ENCODE assay signal across 2 cellular contexts in the genomic region with DNA sequence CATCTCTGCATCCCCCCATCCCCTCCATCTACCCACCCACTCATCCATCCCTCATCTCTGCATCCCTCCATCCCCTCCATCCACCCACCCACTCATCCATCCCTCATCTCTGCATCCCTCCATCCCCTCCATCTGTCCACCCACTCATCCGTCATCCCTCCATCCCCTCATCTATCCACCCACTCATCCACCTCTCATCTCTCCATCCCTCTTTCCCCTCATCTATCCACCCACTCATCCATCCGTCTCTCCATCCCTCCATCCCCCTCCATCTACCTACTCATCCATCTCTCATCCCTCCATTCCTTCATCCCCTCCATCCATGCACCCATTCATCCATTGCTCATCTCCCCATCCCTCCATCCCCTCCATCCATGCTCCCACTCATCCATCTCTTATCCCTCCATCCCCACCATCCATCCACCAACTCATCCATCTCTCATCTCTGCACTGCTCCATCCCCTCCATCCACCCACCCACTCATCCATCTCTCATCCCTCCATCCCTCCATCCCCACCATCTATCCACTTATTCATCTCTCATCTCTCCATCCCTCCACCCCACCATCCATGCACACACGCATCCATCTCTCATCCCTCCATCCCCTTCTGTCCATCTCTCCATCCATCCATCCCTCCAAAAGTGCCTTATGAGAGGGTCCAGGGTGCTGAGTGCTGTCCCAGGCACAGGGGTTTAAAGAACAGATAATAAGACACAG.
A peak's percentile ranks its signal among the peaks of the same experiment; 100 is the strongest.
TF ChIP-seq lines count a peak whose summit lies in the region.

No MANE protein-coding gene starts in this region.

TF ChIP-seq in HEK293, 187 proteins besides CTCF, POLR2A, EP300 and RAD21:
- TF ChIP-seq ZNF530 (tag by site-specific recombination; IDR thresholded peaks at IDR 0.05; ENCODE audit: low read depth) (no peak), ZNF837 (tag by site-specific recombination; IDR thresholded peaks at IDR 0.05) (no peak), ZNF16 (tag by site-specific recombination; IDR thresholded peaks at IDR 0.05; ENCODE audit: low read depth) (no peak), GLIS2 (tag by site-specific recombination; IDR thresholded peaks at IDR 0.05) (no peak), ZNF510 (tag by site-specific recombination; IDR thresholded peaks at IDR 0.05; ENCODE audit: insufficient replicate concordance) (no peak), ZNF623 (tag by site-specific recombination; IDR thresholded peaks at IDR 0.05) (no peak), ZNF354C (tag by site-specific recombination; IDR thresholded peaks at IDR 0.05; ENCODE audit: borderline replicate concordance, low read depth) (no peak), ZNF146 (tag by site-specific recombination; IDR thresholded peaks at IDR 0.05) (0 out of 2 replicates have a peak, but pooled peaks have one; percentile 2), ZNF211 (tag by site-specific recombination; IDR thresholded peaks at IDR 0.05; ENCODE audit: low read depth) (no peak), ZFP41 (tag by site-specific recombination; IDR thresholded peaks at IDR 0.05; ENCODE audit: borderline replicate concordance) (no peak), EGR2 (tag by site-specific recombination; IDR thresholded peaks at IDR 0.05; ENCODE audit: low read depth) (peak; percentile 90), ZNF394 (tag by site-specific recombination; IDR thresholded peaks at IDR 0.05; ENCODE audit: borderline replicate concordance) (no peak), ZNF366 (tag by site-specific recombination; conservative IDR thresholded peaks at IDR 0.05) (peak; percentile 97), ZNF621 (tag by site-specific recombination; IDR thresholded peaks at IDR 0.05) (no peak), ZBTB21 (tag by site-specific recombination; IDR thresholded peaks at IDR 0.05) (no peak), ZNF670 (tag by site-specific recombination; IDR thresholded peaks at IDR 0.05; ENCODE audit: low read depth) (no peak), ZFP69B (tag by site-specific recombination; IDR thresholded peaks at IDR 0.05) (no peak), ZFHX2 (tag by site-specific recombination; conservative IDR thresholded peaks at IDR 0.05) (peak; percentile 58; the same call in 1 of the 2 replicates)
- TF ChIP-seq, protein P1, sequence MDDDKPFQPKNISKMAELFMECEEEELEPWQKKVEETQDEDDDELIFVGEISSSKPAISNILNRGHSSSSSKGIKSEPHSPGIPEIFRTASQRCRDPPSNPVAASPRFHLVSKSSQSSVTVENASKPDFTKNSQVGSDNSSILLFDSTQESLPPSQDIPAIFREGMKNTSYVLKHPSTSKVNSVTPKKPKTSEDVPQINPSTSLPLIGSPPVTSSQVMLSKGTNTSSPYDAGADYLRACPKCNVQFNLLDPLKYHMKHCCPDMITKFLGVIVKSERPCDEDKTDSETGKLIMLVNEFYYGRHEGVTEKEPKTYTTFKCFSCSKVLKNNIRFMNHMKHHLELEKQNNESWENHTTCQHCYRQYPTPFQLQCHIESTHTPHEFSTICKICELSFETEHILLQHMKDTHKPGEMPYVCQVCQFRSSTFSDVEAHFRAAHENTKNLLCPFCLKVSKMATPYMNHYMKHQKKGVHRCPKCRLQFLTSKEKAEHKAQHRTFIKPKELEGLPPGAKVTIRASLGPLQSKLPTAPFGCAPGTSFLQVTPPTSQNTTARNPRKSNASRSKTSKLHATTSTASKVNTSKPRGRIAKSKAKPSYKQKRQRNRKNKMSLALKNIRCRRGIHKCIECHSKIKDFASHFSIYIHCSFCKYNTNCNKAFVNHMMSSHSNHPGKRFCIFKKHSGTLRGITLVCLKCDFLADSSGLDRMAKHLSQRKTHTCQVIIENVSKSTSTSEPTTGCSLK (tag by site-specific recombination; IDR thresholded peaks at IDR 0.05), result no peak

TF ChIP-seq in K562, 482 proteins besides CTCF, POLR2A, EP300 and RAD21:
- TF ChIP-seq, protein P2, sequence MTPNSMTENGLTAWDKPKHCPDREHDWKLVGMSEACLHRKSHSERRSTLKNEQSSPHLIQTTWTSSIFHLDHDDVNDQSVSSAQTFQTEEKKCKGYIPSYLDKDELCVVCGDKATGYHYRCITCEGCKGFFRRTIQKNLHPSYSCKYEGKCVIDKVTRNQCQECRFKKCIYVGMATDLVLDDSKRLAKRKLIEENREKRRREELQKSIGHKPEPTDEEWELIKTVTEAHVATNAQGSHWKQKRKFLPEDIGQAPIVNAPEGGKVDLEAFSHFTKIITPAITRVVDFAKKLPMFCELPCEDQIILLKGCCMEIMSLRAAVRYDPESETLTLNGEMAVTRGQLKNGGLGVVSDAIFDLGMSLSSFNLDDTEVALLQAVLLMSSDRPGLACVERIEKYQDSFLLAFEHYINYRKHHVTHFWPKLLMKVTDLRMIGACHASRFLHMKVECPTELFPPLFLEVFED (CRISPR knock-in tag; conservative IDR thresholded peaks at IDR 0.05), result 0 out of 2 replicates have a peak, but pooled peaks have one; percentile 31
- peak; percentile 55; the same call in 1 of the 2 replicates for TF ChIP-seq EGR1 (conservative IDR thresholded peaks at IDR 0.05)
- TF ChIP-seq, protein P3, sequence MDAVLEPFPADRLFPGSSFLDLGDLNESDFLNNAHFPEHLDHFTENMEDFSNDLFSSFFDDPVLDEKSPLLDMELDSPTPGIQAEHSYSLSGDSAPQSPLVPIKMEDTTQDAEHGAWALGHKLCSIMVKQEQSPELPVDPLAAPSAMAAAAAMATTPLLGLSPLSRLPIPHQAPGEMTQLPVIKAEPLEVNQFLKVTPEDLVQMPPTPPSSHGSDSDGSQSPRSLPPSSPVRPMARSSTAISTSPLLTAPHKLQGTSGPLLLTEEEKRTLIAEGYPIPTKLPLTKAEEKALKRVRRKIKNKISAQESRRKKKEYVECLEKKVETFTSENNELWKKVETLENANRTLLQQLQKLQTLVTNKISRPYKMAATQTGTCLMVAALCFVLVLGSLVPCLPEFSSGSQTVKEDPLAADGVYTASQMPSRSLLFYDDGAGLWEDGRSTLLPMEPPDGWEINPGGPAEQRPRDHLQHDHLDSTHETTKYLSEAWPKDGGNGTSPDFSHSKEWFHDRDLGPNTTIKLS (IDR thresholded peaks at IDR 0.05; ENCODE audit: borderline replicate concordance, low read depth), result no peak
- TF ChIP-seq NCOR1 (IDR thresholded peaks at IDR 0.05), result no peak
- TF ChIP-seq ILK (tag; IDR thresholded peaks at IDR 0.05; ENCODE audit: borderline replicate concordance, low read depth), result no peak
- TF ChIP-seq SUPT5H (IDR thresholded peaks at IDR 0.05), result peak; percentile 50
- no peak for TF ChIP-seq ARNT (IDR thresholded peaks at IDR 0.05)
